In genomic region chr5:158082696-158083287, GRCh38 we compare ENCODE assay signal across 34 cellular contexts.
"Had no signal": no experiment of that assay in that cellular context is flagged by ENCODE, and none has a peak within 500 bp of the region (broad histone marks: within the 10 kb centered on the region; RNA-seq: fewer than 3 reads in every experiment).

No MANE protein-coding gene starts in this region.

- H3K36me3 ChIP-seq: MG63 had no signal

- H3K4me3 ChIP-seq: MG63 had no signal

- H3K27ac ChIP-seq: KMS-11 had no signal

- H3K4me2 ChIP-seq: KMS-11 had no signal

- H3K9ac ChIP-seq: KMS-11 had no signal

- DNase-seq: Karpas-422, Kasumi-1, KG1, MG63, MM.1S, MV-4-11, NCI-H1048, NCI-H1092, NCI-H1092 treated with DMSO at 0.1 percent for 48 hours, NCI-H1105, NCI-H1105 treated with DMSO at 0.1 percent for 48 hours, NCI-H1417, NCI-H1417 treated with DMSO at 0.1 percent for 48 hours, NCI-H1436, NCI-H1436 treated with DMSO at 0.1 percent for 48 hours, NCI-H146, NCI-H1694, NCI-H1694 treated with DMSO at 0.1 percent for 48 hours, NCI-H187, NCI-H187 treated with DMSO at 0.1 percent for 48 hours, NCI-H1930, NCI-H2029, NCI-H2029 treated with DMSO at 0.1 percent for 48 hours, NCI-H2081, NCI-H2081 treated with DMSO at 0.1 percent for 48 hours, NCI-H2107, NCI-H2171, NCI-H2171 treated with DMSO at 0.1 percent for 48 hours, NCI-H2227 treated with DMSO at 0.1 percent for 48 hours, NCI-H226, NCI-H345, NCI-H446, NCI-H446 treated with DMSO at 0.1 percent for 48 hours had no signal

- H3K9me3 ChIP-seq: MG63 had no signal
